Comparison of ENCODE assay signal across 13 cellular contexts in genomic region chr17:8939496-8940334, GRCh38. TPM values are rescaled to one million over a fixed set of nuclear protein-coding genes. Genes with fewer than 3 reads are reported as not detected.
DNase-seq lines count a peak whose midpoint lies in the region; ATAC-seq and TF ChIP-seq lines count a peak whose summit lies in the region.
"Had no signal": no experiment of that assay in that cellular context is flagged by ENCODE, and none has a peak within 500 bp of the region (broad histone marks: within the 10 kb centered on the region; RNA-seq: fewer than 3 reads in every experiment).

No MANE protein-coding gene starts in this region.

- no peak overlapping the region for H3K27ac ChIP-seq in breast epithelium

- TF ChIP-seq CTCF in breast epithelium (IDR thresholded peaks at IDR 0.05): no peak

- peak; percentile 43 for ATAC-seq in HG03175 (IDR thresholded peaks at IDR 0.05; ENCODE audit: unreplicated experiment)
- ATAC-seq in activated naive CD4-positive, alpha-beta T cell treated with anti-CD3 and anti-CD28 coated beads, Interleukin-2, amount 50 U/mL, for 72 hours: peak; percentile 57 to 75
- no peak for ATAC-seq in HG03039 (IDR thresholded peaks at IDR 0.05; ENCODE audit: unreplicated experiment)
- ATAC-seq: Panc1 had no signal

- H3K27ac Mint-ChIP-seq in activated naive CD4-positive, alpha-beta T cell treated with anti-CD3 and anti-CD28 coated beads, Interleukin-2, amount 50 U/mL, for 72 hours: peak overlapping the region; percentile 90 to 99
- H3K27ac Mint-ChIP-seq: nephron had no signal

- no peaks in the 10 kb centered on the region for H3K27me3 ChIP-seq in breast epithelium

- no peak for TF ChIP-seq POLR2A in breast epithelium (IDR thresholded peaks at IDR 0.05)

- H3K4me1 ChIP-seq in breast epithelium: no peaks in the 10 kb centered on the region

- no peak overlapping the region for H3K4me3 ChIP-seq in breast epithelium

- no peaks in the 10 kb centered on the region for H3K36me3 ChIP-seq in breast epithelium

- H3K9me3 Mint-ChIP-seq in activated naive CD4-positive, alpha-beta T cell treated with anti-CD3 and anti-CD28 coated beads, Interleukin-2, amount 50 U/mL, for 72 hours: peaks cover 4 to 15% of the 10 kb centered on the region in 2 donors

- peaks cover 16 to 42% of the 10 kb centered on the region in 2 donors for H3K36me3 Mint-ChIP-seq in activated naive CD4-positive, alpha-beta T cell treated with anti-CD3 and anti-CD28 coated beads, Interleukin-2, amount 50 U/mL, for 72 hours

- DNase-seq in stimulated activated CD4-positive, alpha-beta T cell treated with anti-CD3 and anti-CD28 coated beads, Interleukin-4, amount 100 ng/mL, for 24 hours: peak; percentile 51
- no peak for DNase-seq in stimulated activated CD4-positive, alpha-beta T cell treated with anti-CD3 and anti-CD28 coated beads, Interleukin-2, amount 100 ng/mL, for 48 hours
- peak in 1 of 2 donors; percentile 69 for DNase-seq in activated naive CD4-positive, alpha-beta T cell treated with anti-CD3 and anti-CD28 coated beads, Interleukin-2, amount 50 U/mL, for 72 hours (ENCODE audit: low spot score in 2 of 2)
- no peak for DNase-seq in breast epithelium (ENCODE audit: low spot score in 2 of 2)
- DNase-seq in SHP77 (lab: John Stamatoyannopoulos, UW): no peak
- no peak for DNase-seq in NCI-H187 (lab: John Stamatoyannopoulos, UW)
- DNase-seq: C1 segment of cervical spinal cord, cortex of kidney, NCI-H1092 treated with DMSO at 0.1 percent for 48 hours had no signal

- H3K9me3 ChIP-seq in breast epithelium: no peaks in the 10 kb centered on the region

- intact Hi-C loops in breast epithelium (cut with DNase I; ENCODE audit: low total_unique reads): loop anchor here (5.0 kb wide), 1 partner anchor 773 kb away; no protein-coding TSS in a partner anchor

RNA-seq across cellular contexts. Expression of gene PIK3R5, which starts 25.8 kb away (rescaled TPM):
- 10 to 100 TPM; 32.2 to 46.9 TPM for total RNA-seq in activated naive CD4-positive, alpha-beta T cell treated with anti-CD3 and anti-CD28 coated beads, Interleukin-2, amount 50 U/mL, for 72 hours
- total RNA-seq in breast epithelium: 10 to 100 TPM in 2 of 3 donors, 1 to 10 TPM in 1; 9.8 to 28.6 (median 12.3) TPM
